In the genomic region with DNA sequence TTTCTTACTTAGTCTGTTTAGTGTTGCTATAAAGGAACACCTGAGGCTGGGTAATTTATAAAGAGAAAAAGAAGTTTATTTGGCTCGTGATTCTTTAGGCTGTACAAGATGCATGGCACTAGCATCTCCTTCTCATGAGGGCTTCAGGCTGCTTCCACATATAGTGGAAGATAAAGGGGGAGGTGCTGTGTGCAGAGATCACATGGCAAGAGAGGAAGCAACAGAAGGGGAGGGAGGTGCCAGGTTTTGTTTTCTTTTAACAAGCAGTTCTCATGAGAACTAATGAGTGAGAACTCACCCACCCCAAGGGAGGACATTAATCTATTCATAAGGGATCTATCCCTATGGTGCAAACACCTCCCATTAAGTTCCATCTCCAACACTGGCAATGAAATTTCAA, we compare ENCODE assay signal across 31 cellular contexts. TPM values are rescaled to one million over a fixed set of nuclear protein-coding genes. Genes with fewer than 3 reads are reported as not detected.
DNase-seq lines count a peak whose midpoint lies in the region; TF ChIP-seq lines count a peak whose summit lies in the region.
"Had no signal": no experiment of that assay in that cellular context is flagged by ENCODE, and none has a peak within 500 bp of the region (broad histone marks: within the 10 kb centered on the region; RNA-seq: fewer than 3 reads in every experiment).

No MANE protein-coding gene starts in this region.

- no peak overlapping the region for H3K4me3 Mint-ChIP-seq in endodermal cell
- H3K4me3 Mint-ChIP-seq: CD14-positive monocyte; CD8-positive, alpha-beta memory T cell; GM23338; H9 had no signal

- no peaks in the 10 kb centered on the region for H3K36me3 ChIP-seq in endodermal cell (ENCODE audit: control insufficient read depth, insufficient read depth, low read length)
- H3K36me3 ChIP-seq: BE2C, MG63, Peyer's patch had no signal

- H3K27ac Mint-ChIP-seq in endodermal cell, result no peak overlapping the region
- H3K27ac Mint-ChIP-seq: GM23338, H9 had no signal

- no peaks in the 10 kb centered on the region for H3K27me3 Mint-ChIP-seq in endodermal cell (ENCODE audit: insufficient read depth)

- H3K27me3 ChIP-seq in HL-60 (ENCODE audit: insufficient read depth, poor library complexity, severe bottlenecking) (no peaks in the 10 kb centered on the region), endodermal cell (ENCODE audit: control insufficient read depth, insufficient read depth, low read length, poor library complexity, severe bottlenecking) (no peaks in the 10 kb centered on the region)
- H3K27me3 ChIP-seq: BE2C, MG63, Peyer's patch had no signal

- no peak overlapping the region for H3K4me3 ChIP-seq in HL-60 (replicated peaks; ENCODE audit: insufficient read depth, low read length)
- H3K4me3 ChIP-seq in Jurkat, Clone E6-1 (ENCODE audit: low read length), result no peak overlapping the region
- H3K4me3 ChIP-seq in endodermal cell (ENCODE audit: low read length), result peak overlapping the region; percentile 40
- H3K4me3 ChIP-seq: GM12878, GM23338, K562, MG63, Peyer's patch had no signal

- peaks cover 98% of the 10 kb centered on the region for H3K9me3 Mint-ChIP-seq in endodermal cell

- DNase-seq in HL-60 (ENCODE audit: low read depth in 1 of 2, low spot score in 1 of 2), result peak in 1 of 2 experiments; percentile 57
- peak; percentile 37 for DNase-seq in Jurkat, Clone E6-1 (ENCODE audit: low read depth, low spot score)
- DNase-seq in OCI-M1 (lab: John Stamatoyannopoulos, UW), result peak; percentile 75
- no peak for DNase-seq in endodermal cell
- no peak for DNase-seq in cortex of kidney (lab: John Stamatoyannopoulos, UW)
- no peak for DNase-seq in AG08395 (ENCODE audit: low spot score)
- DNase-seq in anterior cingulate cortex (lab: John Stamatoyannopoulos, UW), result no peak
- DNase-seq: BE2C; CD8-positive, alpha-beta memory T cell; DMS 273 treated with DMSO at 0.1 percent for 48 hours; DMS79; EL; GDM1; H9; MG63; NCI-H1105; NCI-H1436 treated with DMSO at 0.1 percent for 48 hours; NCI-H187 treated with DMSO at 0.1 percent for 48 hours; NCI-H2171 treated with DMSO at 0.1 percent for 48 hours; NCI-H345; NCI-H510A treated with DMSO at 0.1 percent for 48 hours; Peyer's patch; SHP77 treated with DMSO at 0.1 percent for 48 hours had no signal

- TF ChIP-seq CTCF in HL-60 (IDR thresholded peaks at IDR 0.05; ENCODE audit: insufficient read depth, low read length) (no peak), endodermal cell (conservative IDR thresholded peaks at IDR 0.05) (no peak)

- H3K9ac ChIP-seq in endodermal cell (ENCODE audit: extremely low read depth, low read length, poor library complexity, severe bottlenecking), result no peak overlapping the region

- 0 out of 2 replicates have a peak overlapping the region, but pooled peaks have one; percentile 24 for H3K27ac ChIP-seq in HL-60 (replicated peaks)
- no peak overlapping the region for H3K27ac ChIP-seq in endodermal cell (ENCODE audit: low read depth, low read length)
- H3K27ac ChIP-seq: Peyer's patch had no signal

- no peaks in the 10 kb centered on the region for H3K4me1 ChIP-seq in endodermal cell (ENCODE audit: control insufficient read depth, insufficient read depth, low read length)
- H3K4me1 ChIP-seq: BE2C, Peyer's patch had no signal

- WGBS in endodermal cell (ENCODE audit: insufficient coverage in 1 of 2, insufficient read length in 1 of 2), 2 experiments, result 49 to 60% methylated on average over 1 of the region's 1 CpG

- H3K36me3 Mint-ChIP-seq in endodermal cell (ENCODE audit: low read depth), result no peaks in the 10 kb centered on the region
- H3K36me3 Mint-ChIP-seq: CD14-positive monocyte had no signal

- peaks cover 69% of the 10 kb centered on the region for H3K9me3 ChIP-seq in endodermal cell (ENCODE audit: control insufficient read depth, low read length)
- H3K9me3 ChIP-seq: BE2C had no signal

- no peaks in the 10 kb centered on the region for H3K4me1 Mint-ChIP-seq in endodermal cell
- H3K4me1 Mint-ChIP-seq: H9 had no signal

RNA-seq across cellular contexts. Expression of a gene that starts 17.3 kb away (rescaled TPM):
- polyA plus RNA-seq in Jurkat, Clone E6-1 (2012; ENCODE audit: insufficient read depth, insufficient read length), result not detected
- under 1 TPM; 0.77 to 0.86 TPM for total RNA-seq in endodermal cell
- 0.57 TPM for polyA plus RNA-seq in endodermal cell (2013, experiment 1 of 2)
- 0.66 TPM for polyA plus RNA-seq in endodermal cell (2013, experiment 2 of 2)
- polyA plus RNA-seq: CD14-positive monocyte had no signal

RNA-seq across cellular contexts. Expression of a gene that starts 20.9 kb away (rescaled TPM):
- not detected for polyA plus RNA-seq in Jurkat, Clone E6-1 (2012; ENCODE audit: insufficient read depth, insufficient read length)
- total RNA-seq in endodermal cell, result not detected
- polyA plus RNA-seq in endodermal cell (2013, experiment 1 of 2), result not detected
- polyA plus RNA-seq in endodermal cell (2013, experiment 2 of 2), result not detected
- total RNA-seq: A673, GM12878, GM23338, H9, HepG2, K562, LHCN-M2, OCI-LY7 had no signal
- polyA plus RNA-seq: CD14-positive monocyte, GM12878, HepG2, K562 had no signal

Comparison
In these comparisons a context has a peak if more than half of its experiments do, and no peak if none do; other contexts are left out.
1. DNase-seq: peak in Jurkat, Clone E6-1 (single experiment) and OCI-M1 (single experiment); none in endodermal cell (single experiment), cortex of kidney (single experiment), AG08395 (single experiment) and anterior cingulate cortex (0 of 58).